In genomic region chr13:73058741-73059459, GRCh38 we compare ENCODE assay signal across 8 cellular contexts. TPM values are rescaled to one million over a fixed set of nuclear protein-coding genes. Genes with fewer than 3 reads are reported as not detected.
DNase-seq lines count a peak whose midpoint lies in the region; ATAC-seq and TF ChIP-seq lines count a peak whose summit lies in the region.

Gene KLF5 (plus strand): TSS chr13:73059005. CDS start chr13:73059328, 323 bp downstream.

- peak within 1 kb of the TSS; percentile 80 for H3K27ac ChIP-seq in duodenal mucosa (ENCODE audit: low read depth, low read length)
- peak within 1 kb of the TSS; percentile 85 for H3K27ac ChIP-seq in lower lobe of right lung

- H3K4me1 ChIP-seq in duodenal mucosa (ENCODE audit: control insufficient read depth in 1 of 2, insufficient read depth in 2 of 2, low read length in 2 of 2) = peaks cover 3 to 5% of the 10 kb centered on the region in 2 donors
- H3K4me1 ChIP-seq in lower lobe of right lung = peaks cover 17% of the 10 kb centered on the region

- ATAC-seq in GM19351 (IDR thresholded peaks at IDR 0.05; ENCODE audit: unreplicated experiment) = peak; percentile 95
- ATAC-seq in HG03469 (IDR thresholded peaks at IDR 0.05; ENCODE audit: unreplicated experiment) = peak; percentile 98
- peak; percentile 95 to 99 for ATAC-seq in lower lobe of right lung

- peak within 1 kb of the TSS; percentile 71 to 92 for H3K9ac ChIP-seq in duodenal mucosa (ENCODE audit: low read depth in 1 of 2, low read length in 2 of 2)

- H3K27me3 Mint-ChIP-seq in CD14-positive monocyte (ENCODE audit: low read depth in 3 of 3) = peaks cover 41 to 58% (median 48%) of the 10 kb centered on the region in 3 donors

- DNase-seq in CD14-positive monocyte (ENCODE audit: low spot score) = peak; percentile 90
- peak; percentile 97 for DNase-seq in NCI-H69 (lab: John Stamatoyannopoulos, UW)
- DNase-seq in activated CD4-positive, alpha-beta T cell treated with anti-CD3 and anti-CD28 coated beads, Interleukin-2, amount 50 U/mL, for 48 hours = peak; percentile 96 to 97
- peak; percentile 98 for DNase-seq in lower lobe of right lung
- peak; percentile 87 to 92 (median 89) for DNase-seq in stimulated activated CD4-positive, alpha-beta T cell treated with anti-CD3 and anti-CD28 coated beads, TNF-alpha, amount 100 ng/mL, for 1 hour (ENCODE audit: low read depth in 3 of 3, low spot score in 1 of 3)

- peaks cover 0 to 17% (median 2%) of the 10 kb centered on the region in 7 donors for H3K9me3 Mint-ChIP-seq in CD14-positive monocyte

- H3K4me3 ChIP-seq in duodenal mucosa (ENCODE audit: low read depth in 1 of 2, low read length in 2 of 2) = peak within 1 kb of the TSS; percentile 81 to 84
- peak within 1 kb of the TSS; percentile 83 for H3K4me3 ChIP-seq in lower lobe of right lung

- H3K36me3 Mint-ChIP-seq in CD14-positive monocyte = peaks cover 14 to 15% of the 10 kb centered on the region in 2 donors

- no peaks in the 10 kb centered on the region for H3K27me3 ChIP-seq in duodenal mucosa (ENCODE audit: control insufficient read depth in 1 of 2, insufficient read depth in 2 of 2, low read length in 2 of 2)
- peaks cover 19% of the 10 kb centered on the region for H3K27me3 ChIP-seq in lower lobe of right lung (ENCODE audit: low read depth)

- TF ChIP-seq CTCF in CD14-positive monocyte (IDR thresholded peaks at IDR 0.05) (no peak), lower lobe of right lung (IDR thresholded peaks at IDR 0.05) (no peak)

- H3K4me3 Mint-ChIP-seq in CD14-positive monocyte = peak within 1 kb of the TSS; percentile 92 to 94

- H3K27ac Mint-ChIP-seq in CD14-positive monocyte = peak within 1 kb of the TSS in 5 of 7 donors; percentile 70 to 86 (median 76)

- H3K36me3 ChIP-seq in duodenal mucosa (ENCODE audit: control insufficient read depth in 1 of 2, insufficient read depth in 2 of 2, low read length in 2 of 2) (peaks cover 15 to 26% of the 10 kb centered on the region in 2 donors), lower lobe of right lung (peaks cover 4% of the 10 kb centered on the region)

- no peaks in the 10 kb centered on the region for H3K9me3 ChIP-seq in duodenal mucosa (ENCODE audit: control insufficient read depth in 1 of 2, low read length in 2 of 2)
- no peaks in the 10 kb centered on the region for H3K9me3 ChIP-seq in lower lobe of right lung

- intact Hi-C loops in CD14-positive monocyte (cut with micrococcal nuclease) (no loop called here), lower lobe of right lung (cut with DNase I) (no loop called here)

- peaks cover 23% of the 10 kb centered on the region for H3K4me1 Mint-ChIP-seq in CD14-positive monocyte

RNA-seq across cellular contexts. Expression of gene KLF5, which starts in this region (rescaled TPM):
- polyA plus RNA-seq in CD14-positive monocyte = 1 to 10 TPM; 3.6 to 6.5 TPM
- 46.6 TPM for total RNA-seq in lower lobe of right lung

Comparison
In these comparisons a context has a peak if more than half of its experiments do, and no peak if none do; other contexts are left out.
1. Peak in every context shown above with its lines: DNase-seq, ATAC-seq, H3K4me3 ChIP-seq and H3K27ac ChIP-seq.